Comparison of ENCODE assay signal across 8 cellular contexts in genomic region chr12:116861331-116861730, GRCh38. TPM values are rescaled to one million over a fixed set of nuclear protein-coding genes. Genes with fewer than 3 reads are reported as not detected.
DNase-seq lines count a peak whose midpoint lies in the region; ATAC-seq and TF ChIP-seq lines count a peak whose summit lies in the region.
"Had no signal": no experiment of that assay in that cellular context is flagged by ENCODE, and none has a peak within 500 bp of the region (broad histone marks: within the 10 kb centered on the region; RNA-seq: fewer than 3 reads in every experiment).

No MANE protein-coding gene starts in this region.

- POLR2A ChIA-PET in IMR-90 (lab: Charles Lee; ENCODE audit: unreplicated experiment) (no interaction called here), MCF 10A (lab: Yijun Ruan, JAX) (no interaction called here)

- H3K36me3 Mint-ChIP-seq in MCF 10A (ENCODE audit: insufficient read depth, unreplicated experiment): no peaks in the 10 kb centered on the region

- no peak overlapping the region for H3K14ac ChIP-seq in IMR-90 (replicated peaks; ENCODE audit: low read depth, low read length)

- H3K27me3 ChIP-seq in IMR-90 (ENCODE audit: control insufficient read depth, insufficient read depth, low read length): no peaks in the 10 kb centered on the region; the same call in 1 of the 2 replicates
- no peaks in the 10 kb centered on the region for H3K27me3 ChIP-seq in right cardiac atrium (ENCODE audit: control insufficient read depth, insufficient read depth)
- no peaks in the 10 kb centered on the region for H3K27me3 ChIP-seq in aorta (ENCODE audit: control insufficient read depth in 1 of 2, insufficient read depth in 2 of 2, low read length in 1 of 2)

- H3K4me2 ChIP-seq in IMR-90 (ENCODE audit: low read depth, low read length): 0 out of 2 replicates have a peak overlapping the region, but pooled peaks have one; percentile 18

- no peaks in the 10 kb centered on the region for H3K9me3 ChIP-seq in IMR-90 (ENCODE audit: control insufficient read depth, insufficient read depth, low read length)
- no peaks in the 10 kb centered on the region for H3K9me3 ChIP-seq in right cardiac atrium (ENCODE audit: control insufficient read depth, low read length)
- H3K9me3 ChIP-seq in aorta (ENCODE audit: control insufficient read depth, low read length): no peaks in the 10 kb centered on the region

- H2AK9ac ChIP-seq in IMR-90 (replicated peaks; ENCODE audit: low read depth, low read length, poor library complexity): peak overlapping the region; percentile 61

- no peak overlapping the region; the same call in 1 of the 2 replicates for H3K9ac ChIP-seq in IMR-90 (ENCODE audit: low read depth, low read length)

- CTCF ChIA-PET in IMR-90 (lab: Yijun Ruan, JAX) (no interaction called here), MCF 10A (lab: Yijun Ruan, JAX) (no interaction called here)

- no peaks in the 10 kb centered on the region for H3K9me3 Mint-ChIP-seq in MCF 10A (ENCODE audit: unreplicated experiment)

- no peak for TF ChIP-seq RAD21 in IMR-90 (IDR thresholded peaks at IDR 0.05; ENCODE audit: low read length)

- H3K56ac ChIP-seq in IMR-90 (ENCODE audit: extremely low read depth, insufficient read depth, low read length): no peak overlapping the region

- ATAC-seq in GM21528 (IDR thresholded peaks at IDR 0.05; ENCODE audit: low FRiP score, unreplicated experiment) (peak; percentile 74), IMR-90 (ENCODE audit: low read depth) (peak; percentile 87), right cardiac atrium (peak; percentile 64 to 75), aorta (ENCODE audit: low FRiP score) (no peak)

- DNase-seq in GM12864 (ENCODE audit: low read depth) (peak; percentile 43), IMR-90 (peak; percentile 90), right cardiac atrium (peak; percentile 34 to 72 (median 61)), aorta (peak; percentile 81 to 84), MCF 10A (ENCODE audit: unreplicated experiment) (no peak)
- peak; percentile 24 for DNase-seq in activated T-cell treated with anti-CD3 and anti-CD28 coated beads, Interleukin-2, amount 50 U/mL, for 1 hour

- peaks cover 14% of the 10 kb centered on the region for H3K9me1 ChIP-seq in IMR-90 (ENCODE audit: insufficient read depth, low read length)

- H3K4me3 Mint-ChIP-seq in MCF 10A (ENCODE audit: unreplicated experiment): no peak overlapping the region

- no peak overlapping the region for H2AK5ac ChIP-seq in IMR-90 (ENCODE audit: low read depth, low read length)

- H3K4ac ChIP-seq in IMR-90 (ENCODE audit: low read depth, low read length): no peak overlapping the region; the same call in 1 of the 2 replicates

- TF ChIP-seq CTCF in GM12864 (IDR thresholded peaks at IDR 0.05; ENCODE audit: low read depth, low read length, missing control alignments) (no peak), IMR-90 (conservative IDR thresholded peaks at IDR 0.05; ENCODE audit: low read depth, low read length) (no peak), MCF 10A (IDR thresholded peaks at IDR 0.05; ENCODE audit: unreplicated experiment) (no peak)

- peak overlapping the region; percentile 89 for H2BK20ac ChIP-seq in IMR-90 (ENCODE audit: low read depth, low read length)

- intact Hi-C loops in IMR-90 (cut with micrococcal nuclease): no loop called here
- intact Hi-C loops in right cardiac atrium (cut with DNase I): no loop called here
- intact Hi-C loops in aorta (cut with DNase I): loop anchor here in 1 of 2 donors (5.0 kb wide), 1 partner anchor 39 kb away; no protein-coding TSS in a partner anchor
- intact Hi-C loops in MCF 10A (cut with micrococcal nuclease): no loop called here

- H4K91ac ChIP-seq in IMR-90 (ENCODE audit: insufficient read depth, low read depth, low read length): no peak overlapping the region

- H2AFZ ChIP-seq in IMR-90 (replicated peaks; ENCODE audit: low read length, poor library complexity): peak overlapping the region; percentile 76

- peak overlapping the region; percentile 24 for H2BK5ac ChIP-seq in IMR-90 (ENCODE audit: low read depth, low read length, poor library complexity, severe bottlenecking)

- no peak overlapping the region for H3K27ac ChIP-seq in IMR-90 (ENCODE audit: insufficient read depth, low read length)
- H3K27ac ChIP-seq in right cardiac atrium (ENCODE audit: low read length): no peak overlapping the region
- H3K27ac ChIP-seq in aorta (ENCODE audit: low read depth in 1 of 2, low read length in 2 of 2): no peak overlapping the region

- in situ Hi-C loops in IMR-90 (cut with MboI; ENCODE audit: low sequenced_read_pairs): no loop called here

- H2BK15ac ChIP-seq in IMR-90 (ENCODE audit: low read depth, low read length): peak overlapping the region; percentile 74; the same call in 1 of the 3 replicates

- H3K4me1 ChIP-seq in IMR-90 (ENCODE audit: control insufficient read depth, insufficient read depth, low read length): peaks cover 5% of the 10 kb centered on the region
- peaks cover 3% of the 10 kb centered on the region for H3K4me1 ChIP-seq in right cardiac atrium (ENCODE audit: control insufficient read depth, insufficient read depth, low read length)
- H3K4me1 ChIP-seq in aorta (ENCODE audit: control insufficient read depth in 1 of 2, insufficient read depth in 2 of 2, low read length in 2 of 2): peaks cover 3 to 11% of the 10 kb centered on the region in 2 donors

- H3K36me3 ChIP-seq in IMR-90 (ENCODE audit: control insufficient read depth, insufficient read depth, low read length): no peaks in the 10 kb centered on the region
- no peaks in the 10 kb centered on the region for H3K36me3 ChIP-seq in aorta (ENCODE audit: control insufficient read depth in 1 of 2, insufficient read depth in 2 of 2, low read length in 1 of 2)

- no peak for TF ChIP-seq POLR2A in IMR-90 (IDR thresholded peaks at IDR 0.05; ENCODE audit: low read depth, low read length)

- BruUV-seq in IMR-90 (replicated peaks; lab: Mats Ljungman, UMichigan) (no TSS peak), MCF 10A (replicated peaks; lab: Mats Ljungman, UMichigan) (no TSS peak)

- H3K79me1 ChIP-seq in IMR-90 (ENCODE audit: low read depth in 1 of 2, low read length in 2 of 2): no peaks in the 10 kb centered on the region

- no peaks in the 10 kb centered on the region for H4K20me1 ChIP-seq in IMR-90 (ENCODE audit: insufficient read depth, low read length)

- H4K8ac ChIP-seq in IMR-90 (ENCODE audit: low read depth in 2 of 2, low read length in 2 of 2): peak overlapping the region; percentile 11 to 67; a peak in 1 of 4 replicates

- H3K4me3 ChIP-seq in GM12864 (ENCODE audit: low read depth, low read length): peak overlapping the region; percentile 7; the same call in 1 of the 2 replicates
- no peak overlapping the region for H3K4me3 ChIP-seq in IMR-90 (ENCODE audit: insufficient read depth, low read depth, low read length)
- no peak overlapping the region for H3K4me3 ChIP-seq in right cardiac atrium (ENCODE audit: low read length)
- no peak overlapping the region for H3K4me3 ChIP-seq in aorta (ENCODE audit: low read length in 2 of 2)

- dilution Hi-C loops in IMR-90 (cut with HindIII; ENCODE audit: low sequenced_read_pairs, unreplicated experiment): no loop called here

- H3K27ac Mint-ChIP-seq in MCF 10A (ENCODE audit: low read depth, unreplicated experiment): no peak overlapping the region

- peak overlapping the region; percentile 84; the same call in 1 of the 2 replicates for H2BK120ac ChIP-seq in IMR-90 (ENCODE audit: low read depth, low read length)

- H4K5ac ChIP-seq in IMR-90 (ENCODE audit: low read depth, low read length): no peak overlapping the region

- H3K4me1 Mint-ChIP-seq in MCF 10A (ENCODE audit: insufficient read depth, unreplicated experiment): peaks cover 17% of the 10 kb centered on the region

- H3K27me3 Mint-ChIP-seq in MCF 10A (ENCODE audit: insufficient read depth, unreplicated experiment): no peaks in the 10 kb centered on the region

- no peak overlapping the region; the same call in 1 of the 2 replicates for H3K18ac ChIP-seq in IMR-90 (ENCODE audit: low read depth, low read length)

- WGBS in IMR-90 (ENCODE audit: extremely low coverage in 2 of 2, insufficient read length in 1 of 2), 2 experiments: no CpG with 5 or more reads among the region's 12 CpGs
- WGBS in right cardiac atrium: 27% methylated on average over 12 of the region's 12 CpGs
- WGBS in aorta, 2 donors: 19 to 21% methylated on average over 12 of the region's 12 CpGs

- H3K23ac ChIP-seq in IMR-90 (ENCODE audit: low read depth, low read length): no peak overlapping the region; the same call in 1 of the 2 replicates

TF ChIP-seq in IMR-90, 13 proteins besides CTCF, POLR2A, EP300 and RAD21:
- TF ChIP-seq RFX5 (IDR thresholded peaks at IDR 0.05; ENCODE audit: low read depth, low read length) (no peak), BHLHE40 (IDR thresholded peaks at IDR 0.05; ENCODE audit: low read depth, low read length) (peak; percentile 60), MAZ (IDR thresholded peaks at IDR 0.05; ENCODE audit: borderline replicate concordance, low read depth, low read length) (peak; percentile 85; the same call in 1 of the 2 replicates)

RNA-seq across cellular contexts. Expression of gene HRK, which starts 19.9 kb away (rescaled TPM):
- total RNA-seq in IMR-90 (2012; rRNA removed) (not detected in 2 replicates), right cardiac atrium (not detected), aorta (under 1 TPM; 0.06 TPM), MCF 10A (2022) (2.6 and 3.0 TPM in 2 replicates)
- polyA plus RNA-seq in IMR-90 (2012; rRNA removed) (not detected in 2 replicates), right cardiac atrium (not detected), aorta (under 1 TPM in 1 of 2 donors, not detected in 1; 0.25 TPM)
- not detected in 2 replicates for polyA plus RNA-seq in IMR-90 (2012; cell fraction: cytosol; rRNA removed)
- polyA plus RNA-seq in IMR-90 (2012; cell fraction: nucleus; rRNA removed; ENCODE audit: low replicate concordance): not detected in 2 replicates
- total RNA-seq: pulmonary artery endothelial cell had no signal

RNA-seq across cellular contexts. Expression of gene FBXW8, which starts 49.4 kb away (rescaled TPM):
- total RNA-seq in IMR-90 (2012; rRNA removed) (23.6 and 25.8 TPM in 2 replicates), right cardiac atrium (10 to 100 TPM in 1 of 4 donors, 1 to 10 TPM in 3; 5.8 to 10.2 (median 7.6) TPM), aorta (10 to 100 TPM; 13.9 to 18.7 TPM), MCF 10A (2022) (24.2 and 24.8 TPM in 2 replicates)
- polyA plus RNA-seq in IMR-90 (2012; rRNA removed) (18.6 and 20.3 TPM in 2 replicates), right cardiac atrium (3.3 TPM), aorta (1 to 10 TPM; 2.3 to 3.2 TPM)
- polyA plus RNA-seq in IMR-90 (2012; cell fraction: cytosol; rRNA removed): 10.6 and 17.8 TPM in 2 replicates
- 33.2 and 40.4 TPM in 2 replicates for polyA plus RNA-seq in IMR-90 (2012; cell fraction: nucleus; rRNA removed; ENCODE audit: low replicate concordance)
